16 cellular contexts compared by ENCODE assay signal in genomic region chr15:99098426-99098825, GRCh38.
"Had no signal": no experiment of that assay in that cellular context is flagged by ENCODE, and none has a peak within 500 bp of the region (broad histone marks: within the 10 kb centered on the region; RNA-seq: fewer than 3 reads in every experiment).

No MANE protein-coding gene starts in this region.

- H3K4me1 ChIP-seq: foreskin keratinocyte had no signal

- H3K36me3 ChIP-seq: heart right ventricle, left ventricle myocardium inferior had no signal

- H3K4me3 ChIP-seq: coronary artery, heart right ventricle, left ventricle myocardium inferior, lung, smooth muscle cell had no signal

- H3K9me3 Mint-ChIP-seq: naive B cell, type B pancreatic cell had no signal

- H3K27ac Mint-ChIP-seq: naive B cell, type B pancreatic cell had no signal

- H3K36me3 Mint-ChIP-seq: naive B cell, type B pancreatic cell had no signal

- DNase-seq: caudate nucleus; effector CD8-positive, alpha-beta T cell; foreskin keratinocyte; heart right ventricle; hypothalamus; left ventricle myocardium inferior; mesenchymal stem cell; naive B cell; posterior cingulate gyrus; right cardiac atrium; stimulated activated CD4-positive, alpha-beta T cell treated with anti-CD3 and anti-CD28 coated beads, Interleukin-2, amount 100 ng/mL, for 48 hours; stimulated activated naive CD4-positive, alpha-beta T cell treated with Interleukin-2 at 50 U/mL for 16 hours had no signal

- ATAC-seq: foreskin keratinocyte, heart right ventricle, right cardiac atrium had no signal

- H3K4me3 Mint-ChIP-seq: naive B cell, type B pancreatic cell had no signal

- H3K27ac ChIP-seq: coronary artery, foreskin keratinocyte, heart right ventricle, left ventricle myocardium inferior had no signal

- H3K9me3 ChIP-seq: heart right ventricle, left ventricle myocardium inferior had no signal
